In genomic region chr17:8173871-8174322, GRCh38 we compare ENCODE assay signal across 8 cellular contexts. TPM values are rescaled to one million over a fixed set of nuclear protein-coding genes. Genes with fewer than 3 reads are reported as not detected.
DNase-seq lines count a peak whose midpoint lies in the region; ATAC-seq and TF ChIP-seq lines count a peak whose summit lies in the region.

No MANE protein-coding gene starts in this region.

- no peaks in the 10 kb centered on the region for H3K9me3 Mint-ChIP-seq in activated T-cell treated with anti-CD3 and anti-CD28 coated beads, Interleukin-2, amount 50 U/mL, for 72 hours
- no peaks in the 10 kb centered on the region for H3K9me3 Mint-ChIP-seq in type B pancreatic cell

- peak overlapping the region; percentile 63 to 96 for H3K9ac ChIP-seq in liver (ENCODE audit: low read depth in 1 of 2, low read length in 2 of 2)

- TF ChIP-seq CTCF in ascending aorta (IDR thresholded peaks at IDR 0.05) (no peak), liver (IDR thresholded peaks at IDR 0.05; ENCODE audit: low read depth, low read length, missing input control) (no peak), type B pancreatic cell (conservative IDR thresholded peaks at IDR 0.05) (no peak)

- H3K4me3 ChIP-seq in ascending aorta (peak overlapping the region; percentile 50 to 58), liver (ENCODE audit: low read depth in 1 of 3, low read length in 3 of 3) (peak overlapping the region; percentile 28 to 51 (median 43))

- no peak for ATAC-seq in activated T-cell treated with anti-CD3 and anti-CD28 coated beads, Interleukin-2, amount 50 U/mL, for 72 hours (replicated peaks in 1 of 2)
- ATAC-seq in HG02885 (IDR thresholded peaks at IDR 0.05; ENCODE audit: poor library complexity, unreplicated experiment) (no peak), GM21717 (IDR thresholded peaks at IDR 0.05; ENCODE audit: unreplicated experiment) (no peak)

- H3K9me3 ChIP-seq in ascending aorta, result no peaks in the 10 kb centered on the region
- no peaks in the 10 kb centered on the region for H3K9me3 ChIP-seq in liver (ENCODE audit: control insufficient read depth in 4 of 4, low read length in 3 of 4)

- 6% methylated on average over 14 of the region's 14 CpGs for WGBS in liver

- peak overlapping the region; percentile 84 to 97 for H3K4me3 Mint-ChIP-seq in activated T-cell treated with anti-CD3 and anti-CD28 coated beads, Interleukin-2, amount 50 U/mL, for 72 hours
- peak overlapping the region; percentile 94 for H3K4me3 Mint-ChIP-seq in type B pancreatic cell

- intact Hi-C loops in ascending aorta (cut with DNase I), result loop anchor here (5.0 to 10.0 kb wide), 2 partner anchors 48 to 589 kb away; partner anchors contain the start of gene MPDU1

- no peaks in the 10 kb centered on the region for H3K27me3 ChIP-seq in ascending aorta
- no peaks in the 10 kb centered on the region for H3K27me3 ChIP-seq in liver (ENCODE audit: control insufficient read depth in 4 of 4, insufficient read depth in 4 of 4, low read length in 3 of 4)

- no peaks in the 10 kb centered on the region for H3K27me3 Mint-ChIP-seq in activated T-cell treated with anti-CD3 and anti-CD28 coated beads, Interleukin-2, amount 50 U/mL, for 72 hours (ENCODE audit: low read depth)
- peaks cover 4% of the 10 kb centered on the region for H3K27me3 Mint-ChIP-seq in type B pancreatic cell

- H3K27ac Mint-ChIP-seq in activated T-cell treated with anti-CD3 and anti-CD28 coated beads, Interleukin-2, amount 50 U/mL, for 72 hours, result peak overlapping the region; percentile 99
- H3K27ac Mint-ChIP-seq in type B pancreatic cell, result peak overlapping the region; percentile 100

- H3K36me3 ChIP-seq in ascending aorta (no peaks in the 10 kb centered on the region), liver (ENCODE audit: control insufficient read depth in 4 of 4, insufficient read depth in 3 of 4, low read depth in 1 of 4, low read length in 3 of 4) (no peaks in the 10 kb centered on the region)

- peaks cover 57% of the 10 kb centered on the region for H3K4me1 Mint-ChIP-seq in activated T-cell treated with anti-CD3 and anti-CD28 coated beads, Interleukin-2, amount 50 U/mL, for 72 hours (ENCODE audit: low read depth)
- H3K4me1 Mint-ChIP-seq in type B pancreatic cell (ENCODE audit: unreplicated experiment), result peaks cover 25% of the 10 kb centered on the region

- H3K27ac ChIP-seq in ascending aorta, result peak overlapping the region; percentile 78 to 89
- H3K27ac ChIP-seq in liver (ENCODE audit: low read depth in 1 of 2, low read length in 2 of 2), result peak overlapping the region; percentile 90 to 91

- peaks cover 0 to 2% of the 10 kb centered on the region in 2 donors for H3K36me3 Mint-ChIP-seq in activated T-cell treated with anti-CD3 and anti-CD28 coated beads, Interleukin-2, amount 50 U/mL, for 72 hours (ENCODE audit: insufficient read depth in 2 of 2)
- H3K36me3 Mint-ChIP-seq in type B pancreatic cell, result no peaks in the 10 kb centered on the region

- TF ChIP-seq RAD21 in liver (IDR thresholded peaks at IDR 0.05), result no peak

- H3K4me1 ChIP-seq in ascending aorta, result peaks cover 0 to 17% of the 10 kb centered on the region in 2 donors
- peaks cover 2 to 31% (median 19%) of the 10 kb centered on the region in 4 donors for H3K4me1 ChIP-seq in liver (ENCODE audit: control insufficient read depth in 4 of 4, insufficient read depth in 4 of 4, low read length in 3 of 4)

- no peak for DNase-seq in activated T-cell treated with anti-CD3 and anti-CD28 coated beads, Interleukin-2, amount 50 U/mL, for 72 hours
- DNase-seq in activated T-cell treated with anti-CD3 and anti-CD28 coated beads, Interleukin-2, amount 50 U/mL, for 48 hours, result no peak
- DNase-seq in ascending aorta (ENCODE audit: low spot score in 2 of 2) (no peak), type B pancreatic cell (ENCODE audit: extremely low spot score, unreplicated experiment) (no peak), NCI-H526 treated with DMSO at 0.1 percent for 48 hours (lab: John Stamatoyannopoulos, UW) (no peak)

TF ChIP-seq in liver, 16 proteins besides CTCF, POLR2A, EP300 and RAD21:
- TF ChIP-seq HNF4A (conservative IDR thresholded peaks at IDR 0.05) (no peak), FOXA1 (IDR thresholded peaks at IDR 0.05) (no peak), GABPA (IDR thresholded peaks at IDR 0.05 in 1 of 2, conservative IDR thresholded peaks at IDR 0.05 in 1 of 2) (no peak), SP1 (IDR thresholded peaks at IDR 0.05) (no peak), ATF3 (IDR thresholded peaks at IDR 0.05) (no peak), JUND (IDR thresholded peaks at IDR 0.05) (no peak)
- TF ChIP-seq, protein P1, sequence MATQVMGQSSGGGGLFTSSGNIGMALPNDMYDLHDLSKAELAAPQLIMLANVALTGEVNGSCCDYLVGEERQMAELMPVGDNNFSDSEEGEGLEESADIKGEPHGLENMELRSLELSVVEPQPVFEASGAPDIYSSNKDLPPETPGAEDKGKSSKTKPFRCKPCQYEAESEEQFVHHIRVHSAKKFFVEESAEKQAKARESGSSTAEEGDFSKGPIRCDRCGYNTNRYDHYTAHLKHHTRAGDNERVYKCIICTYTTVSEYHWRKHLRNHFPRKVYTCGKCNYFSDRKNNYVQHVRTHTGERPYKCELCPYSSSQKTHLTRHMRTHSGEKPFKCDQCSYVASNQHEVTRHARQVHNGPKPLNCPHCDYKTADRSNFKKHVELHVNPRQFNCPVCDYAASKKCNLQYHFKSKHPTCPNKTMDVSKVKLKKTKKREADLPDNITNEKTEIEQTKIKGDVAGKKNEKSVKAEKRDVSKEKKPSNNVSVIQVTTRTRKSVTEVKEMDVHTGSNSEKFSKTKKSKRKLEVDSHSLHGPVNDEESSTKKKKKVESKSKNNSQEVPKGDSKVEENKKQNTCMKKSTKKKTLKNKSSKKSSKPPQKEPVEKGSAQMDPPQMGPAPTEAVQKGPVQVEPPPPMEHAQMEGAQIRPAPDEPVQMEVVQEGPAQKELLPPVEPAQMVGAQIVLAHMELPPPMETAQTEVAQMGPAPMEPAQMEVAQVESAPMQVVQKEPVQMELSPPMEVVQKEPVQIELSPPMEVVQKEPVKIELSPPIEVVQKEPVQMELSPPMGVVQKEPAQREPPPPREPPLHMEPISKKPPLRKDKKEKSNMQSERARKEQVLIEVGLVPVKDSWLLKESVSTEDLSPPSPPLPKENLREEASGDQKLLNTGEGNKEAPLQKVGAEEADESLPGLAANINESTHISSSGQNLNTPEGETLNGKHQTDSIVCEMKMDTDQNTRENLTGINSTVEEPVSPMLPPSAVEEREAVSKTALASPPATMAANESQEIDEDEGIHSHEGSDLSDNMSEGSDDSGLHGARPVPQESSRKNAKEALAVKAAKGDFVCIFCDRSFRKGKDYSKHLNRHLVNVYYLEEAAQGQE (IDR thresholded peaks at IDR 0.05), result peak; percentile 2
- TF ChIP-seq, protein P2, sequence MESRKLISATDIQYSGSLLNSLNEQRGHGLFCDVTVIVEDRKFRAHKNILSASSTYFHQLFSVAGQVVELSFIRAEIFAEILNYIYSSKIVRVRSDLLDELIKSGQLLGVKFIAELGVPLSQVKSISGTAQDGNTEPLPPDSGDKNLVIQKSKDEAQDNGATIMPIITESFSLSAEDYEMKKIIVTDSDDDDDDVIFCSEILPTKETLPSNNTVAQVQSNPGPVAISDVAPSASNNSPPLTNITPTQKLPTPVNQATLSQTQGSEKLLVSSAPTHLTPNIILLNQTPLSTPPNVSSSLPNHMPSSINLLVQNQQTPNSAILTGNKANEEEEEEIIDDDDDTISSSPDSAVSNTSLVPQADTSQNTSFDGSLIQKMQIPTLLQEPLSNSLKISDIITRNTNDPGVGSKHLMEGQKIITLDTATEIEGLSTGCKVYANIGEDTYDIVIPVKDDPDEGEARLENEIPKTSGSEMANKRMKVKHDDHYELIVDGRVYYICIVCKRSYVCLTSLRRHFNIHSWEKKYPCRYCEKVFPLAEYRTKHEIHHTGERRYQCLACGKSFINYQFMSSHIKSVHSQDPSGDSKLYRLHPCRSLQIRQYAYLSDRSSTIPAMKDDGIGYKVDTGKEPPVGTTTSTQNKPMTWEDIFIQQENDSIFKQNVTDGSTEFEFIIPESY (IDR thresholded peaks at IDR 0.05), result no peak

RNA-seq across cellular contexts. Expression of gene TMEM107, which starts 2.3 kb away (rescaled TPM):
- total RNA-seq in activated T-cell treated with anti-CD3 and anti-CD28 coated beads, Interleukin-2, amount 50 U/mL, for 72 hours, result 10 to 100 TPM; 45.1 to 50.8 TPM
- total RNA-seq in ascending aorta (1.6 TPM), liver (1 to 10 TPM; 4.5 to 8.4 TPM), type B pancreatic cell (ENCODE audit: low replicate concordance) (19.1 and 22.1 TPM in 2 replicates)
- polyA plus RNA-seq in liver, result 1 to 10 TPM; 3.0 to 3.9 TPM

RNA-seq across cellular contexts. Expression of gene VAMP2, which starts 11.1 kb away (rescaled TPM):
- 10 to 100 TPM; 71.3 to 73.6 TPM for total RNA-seq in activated T-cell treated with anti-CD3 and anti-CD28 coated beads, Interleukin-2, amount 50 U/mL, for 72 hours
- total RNA-seq in ascending aorta (28.3 TPM), liver (1 to 10 TPM; 4.2 to 9.0 TPM), type B pancreatic cell (ENCODE audit: low replicate concordance) (44.7 and 46.3 TPM in 2 replicates)
- polyA plus RNA-seq in liver, result 10 to 100 TPM; 11.4 to 25.9 TPM

RNA-seq across cellular contexts. Expression of gene BORCS6, which starts 16.1 kb away (rescaled TPM):
- 1 to 10 TPM; 9.6 TPM for total RNA-seq in activated T-cell treated with anti-CD3 and anti-CD28 coated beads, Interleukin-2, amount 50 U/mL, for 72 hours
- total RNA-seq in ascending aorta, result 29.5 TPM
- 1 to 10 TPM; 5.1 to 6.8 TPM for total RNA-seq in liver
- polyA plus RNA-seq in liver, result 1 to 10 TPM; 4.1 to 6.4 TPM
- 4.8 and 6.9 TPM in 2 replicates for total RNA-seq in type B pancreatic cell (ENCODE audit: low replicate concordance)

RNA-seq across cellular contexts. Expression of gene PER1, which starts 21.7 kb away (rescaled TPM):
- total RNA-seq in activated T-cell treated with anti-CD3 and anti-CD28 coated beads, Interleukin-2, amount 50 U/mL, for 72 hours, result 10 to 100 TPM; 58.2 to 78.5 TPM
- 178 TPM for total RNA-seq in ascending aorta
- total RNA-seq in liver, result 10 to 100 TPM; 10.1 to 71.6 TPM
- 10 to 100 TPM; 24.9 to 34.6 TPM for polyA plus RNA-seq in liver
- total RNA-seq in type B pancreatic cell (ENCODE audit: low replicate concordance), result 31.0 and 33.2 TPM in 2 replicates

RNA-seq across cellular contexts. Expression of gene AURKB, which starts 36.5 kb away (rescaled TPM):
- total RNA-seq in activated T-cell treated with anti-CD3 and anti-CD28 coated beads, Interleukin-2, amount 50 U/mL, for 72 hours, result 100 to 1,000 TPM; 146 to 167 TPM
- total RNA-seq in ascending aorta (not detected), liver (10 to 100 TPM in 1 of 2 donors, under 1 TPM in 1; 0.42 to 25.9 TPM), type B pancreatic cell (ENCODE audit: low replicate concordance) (35.0 and 108 TPM in 2 replicates)
- 1 to 10 TPM; 1.8 to 4.3 TPM for polyA plus RNA-seq in liver
